ENCODE assay signal across 22 cellular contexts in the genomic region with DNA sequence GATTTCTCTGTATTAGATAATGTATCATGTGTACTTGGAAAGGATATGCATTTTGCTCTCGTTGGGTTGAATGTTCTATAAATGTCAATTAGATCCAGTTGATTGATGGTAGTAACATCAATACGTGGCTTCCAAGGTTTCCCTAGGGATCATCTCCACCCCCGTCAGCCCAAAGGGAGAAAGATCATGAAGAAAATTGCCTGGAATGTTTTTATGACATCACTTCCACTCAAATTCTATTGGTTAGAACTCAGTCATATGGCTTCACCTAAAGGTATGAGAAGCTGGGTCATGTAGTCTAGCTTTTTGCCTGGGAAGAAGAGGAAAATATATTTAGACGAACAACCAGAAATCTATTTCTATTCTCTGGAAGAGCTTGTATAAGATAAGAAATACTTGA. TPM values are rescaled to one million over a fixed set of nuclear protein-coding genes. Genes with fewer than 3 reads are reported as not detected.
DNase-seq lines count a peak whose midpoint lies in the region; ATAC-seq and TF ChIP-seq lines count a peak whose summit lies in the region.
"Had no signal": no experiment of that assay in that cellular context is flagged by ENCODE, and none has a peak within 500 bp of the region (broad histone marks: within the 10 kb centered on the region; RNA-seq: fewer than 3 reads in every experiment).

Gene C1orf185 (plus strand): TSS at position 253 of the 400 bp plus-strand sequence. CDS start 6 bp downstream, at position 259.

- TF ChIP-seq CTCF in neural cell (IDR thresholded peaks at IDR 0.05; ENCODE audit: poor library complexity, severe bottlenecking): no peak

- TF ChIP-seq RAD21 in Ishikawa (IDR thresholded peaks at IDR 0.05; ENCODE audit: low read depth): no peak
- TF ChIP-seq RAD21 in neural cell (conservative IDR thresholded peaks at IDR 0.05): no peak

- DNase-seq in EL (peak; percentile 17), SK-N-DZ (ENCODE audit: low spot score) (peak; percentile 80), T1000 (lab: John Stamatoyannopoulos, UW) (no peak), G401 (ENCODE audit: low spot score) (no peak)
- DNase-seq: Calu3; CD8-positive, alpha-beta T cell; HCEC 1CT; NCI-H1092 treated with DMSO at 0.1 percent for 48 hours; NCI-H146; NCI-H2029 treated with DMSO at 0.1 percent for 48 hours; NCI-H510A; NCI-H774; PC-9; SIG-M5; T-helper 2 cell had no signal

- H3K36me3 ChIP-seq in neural cell (ENCODE audit: insufficient read depth, low read length): no peaks in the 10 kb centered on the region
- H3K36me3 ChIP-seq: BLaER1 had no signal

- no peak within 1 kb of the TSS for H3K4me2 ChIP-seq in neural cell (ENCODE audit: low read length)
- H3K4me2 ChIP-seq: BLaER1, PC-9 had no signal

- no peaks in the 10 kb centered on the region for H3F3A ChIP-seq in neural cell (ENCODE audit: insufficient read depth, low read length, poor library complexity, severe bottlenecking)

- H3K79me2 ChIP-seq in neural cell (replicated peaks; ENCODE audit: insufficient read depth, low read length): no peaks in the 10 kb centered on the region

- H4K20me1 ChIP-seq in neural cell (ENCODE audit: insufficient read depth): no peaks in the 10 kb centered on the region
- H4K20me1 ChIP-seq: BLaER1 had no signal

- H3K4me3 ChIP-seq in neural cell (ENCODE audit: low read length): no peak within 1 kb of the TSS
- H3K4me3 ChIP-seq: BLaER1, PC-9 had no signal

- no peaks in the 10 kb centered on the region for H3K9me3 ChIP-seq in neural cell (ENCODE audit: low read length)
- H3K9me3 ChIP-seq: BLaER1 had no signal

- in situ Hi-C loops in G401 (cut with HindIII; ENCODE audit: low sequenced_read_pairs): no loop called here

- TF ChIP-seq EP300 in Ishikawa (IDR thresholded peaks at IDR 0.05; ENCODE audit: borderline replicate concordance) (no peak), neural cell (conservative IDR thresholded peaks at IDR 0.05; ENCODE audit: poor library complexity, severe bottlenecking) (no peak)

- H3K27me3 ChIP-seq in neural cell (ENCODE audit: insufficient read depth, low read depth, low read length): no peaks in the 10 kb centered on the region
- H3K27me3 ChIP-seq: BLaER1 had no signal

- H3K9me2 ChIP-seq in neural cell (ENCODE audit: insufficient read depth, low read length): no peaks in the 10 kb centered on the region

- no peak within 1 kb of the TSS for H2AFZ ChIP-seq in neural cell (ENCODE audit: low read depth, low read length)
- H2AFZ ChIP-seq: PC-9 had no signal

- H3K27ac ChIP-seq in neural cell (ENCODE audit: low read length): no peak within 1 kb of the TSS
- H3K27ac ChIP-seq: BLaER1, PC-9, RWPE1 had no signal

- no peak within 1 kb of the TSS for H3K9ac ChIP-seq in neural cell (ENCODE audit: low read length)
- H3K9ac ChIP-seq: BLaER1 had no signal

- no peak for ATAC-seq in HG02610 (IDR thresholded peaks at IDR 0.05; ENCODE audit: unreplicated experiment)
- ATAC-seq: CD8-positive, alpha-beta T cell had no signal

TF ChIP-seq in Ishikawa, 13 proteins besides CTCF, POLR2A, EP300 and RAD21:
- TF ChIP-seq USF1 (IDR thresholded peaks at IDR 0.05): peak; percentile 33; the same call in 1 of the 2 replicates
- no peak for TF ChIP-seq FOXM1 (IDR thresholded peaks at IDR 0.05; ENCODE audit: borderline replicate concordance, low read depth)

TF ChIP-seq in neural cell, 6 proteins besides CTCF, POLR2A, EP300 and RAD21:
- no peak for TF ChIP-seq TAF1 (IDR thresholded peaks at IDR 0.05; ENCODE audit: low read depth)
- peak; percentile 19 for TF ChIP-seq POLR2AphosphoS5 (IDR thresholded peaks at IDR 0.05)

RNA-seq across cellular contexts. Expression of gene C1orf185, which starts in this region (rescaled TPM):
- not detected in 2 replicates for polyA plus RNA-seq in SK-N-DZ (2014; cell fraction: cytosol; rRNA removed)
- not detected in 2 replicates for polyA plus RNA-seq in SK-N-DZ (2014; cell fraction: nucleus; rRNA removed)
- polyA plus RNA-seq in neural cell: not detected in 2 replicates
- polyA minus RNA-seq in neural cell: not detected in 2 replicates
- not detected in 2 replicates for total RNA-seq in G401 (2014; rRNA removed; shearing (Covaris generic))
- total RNA-seq: Calu3; CD8-positive, alpha-beta T cell; HT1080; LHCN-M2; PC-9 had no signal

Comparison
In these comparisons a context has a peak if more than half of its experiments do, and no peak if none do; other contexts are left out.
1. DNase-seq: peak in EL (single experiment) and SK-N-DZ (single experiment); none in T1000 (single experiment) and G401 (single experiment).